15 cellular contexts compared by ENCODE assay signal in the genomic region with DNA sequence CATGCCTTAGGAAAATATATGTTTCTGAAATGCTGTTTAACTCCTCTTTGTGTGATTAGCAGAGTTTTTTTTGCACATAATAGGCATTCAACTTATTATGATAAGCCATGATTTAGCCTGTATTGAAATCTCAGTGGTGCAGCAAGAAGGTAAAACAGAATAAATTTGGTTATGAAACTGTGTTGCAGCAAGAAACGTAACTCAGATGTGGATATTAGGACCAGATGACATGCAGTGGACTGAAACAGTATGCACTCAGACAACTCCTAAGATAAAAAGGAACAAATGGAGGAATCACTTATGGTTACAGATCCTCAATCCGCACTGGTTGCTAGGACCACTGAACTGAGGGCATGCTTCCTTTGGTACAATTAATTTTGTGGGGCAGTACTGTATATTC.
DNase-seq lines count a peak whose midpoint lies in the region; TF ChIP-seq lines count a peak whose summit lies in the region.
"Had no signal": no experiment of that assay in that cellular context is flagged by ENCODE, and none has a peak within 500 bp of the region (broad histone marks: within the 10 kb centered on the region; RNA-seq: fewer than 3 reads in every experiment).

No MANE protein-coding gene starts in this region.

- H4K91ac ChIP-seq in H9 (ENCODE audit: insufficient read length, low read depth, low read length), result no peak overlapping the region

- H3K9me3 ChIP-seq in adipocyte (ENCODE audit: control insufficient read depth, low read length) (no peaks in the 10 kb centered on the region), H9 (ENCODE audit: control insufficient read depth, low read depth, low read length) (no peaks in the 10 kb centered on the region)
- H3K9me3 ChIP-seq: BLaER1 treated with 17β-estradiol and CSF1 and Interleukin-3, amounts not matched to agents 10 nM and 100 nM; HAP-1 had no signal

- H3K79me2 ChIP-seq in H9 (ENCODE audit: insufficient read depth, low read length), result no peaks in the 10 kb centered on the region

- H2BK5ac ChIP-seq in H9 (ENCODE audit: insufficient read length, low read length), result no peak overlapping the region

- no peak overlapping the region for H2BK15ac ChIP-seq in H9 (ENCODE audit: low read depth, low read length)

- H3T11ph ChIP-seq in H9 (ENCODE audit: low read length), result no peak overlapping the region

- H2AK5ac ChIP-seq in H9 (ENCODE audit: insufficient read length, low read length), result no peak overlapping the region

- H3K18ac ChIP-seq in H9 (ENCODE audit: insufficient read length, low read depth, low read length), result no peak overlapping the region

- H3K4me1 ChIP-seq in adipocyte (ENCODE audit: control insufficient read depth, insufficient read depth, low read length) (peaks cover 5% of the 10 kb centered on the region), H9 (ENCODE audit: insufficient read depth, low read length) (no peaks in the 10 kb centered on the region)
- H3K4me1 ChIP-seq: BLaER1 treated with 17β-estradiol and CSF1 and Interleukin-3, amounts not matched to agents 10 nM and 100 nM; HAP-1 had no signal

- H3K27me3 ChIP-seq in adipocyte (replicated peaks; ENCODE audit: control insufficient read depth, insufficient read depth, low read length) (no peaks in the 10 kb centered on the region), H9 (ENCODE audit: insufficient read depth, low read length) (no peaks in the 10 kb centered on the region)
- H3K27me3 ChIP-seq: BLaER1 treated with 17β-estradiol and CSF1 and Interleukin-3, amounts not matched to agents 10 nM and 100 nM had no signal

- no peak overlapping the region for H3K4ac ChIP-seq in H9 (ENCODE audit: low read depth, low read length)

- H3K79me1 ChIP-seq in H9 (ENCODE audit: insufficient read depth, low read depth, low read length, poor library complexity, severe bottlenecking), result no peaks in the 10 kb centered on the region

- H3K4me2 ChIP-seq in H9 (ENCODE audit: insufficient read depth, insufficient read length, low read length), result no peak overlapping the region
- H3K4me2 ChIP-seq: BLaER1 treated with 17β-estradiol and CSF1 and Interleukin-3, amounts not matched to agents 10 nM and 100 nM had no signal

- no peak overlapping the region for H3K4me3 ChIP-seq in adipocyte (ENCODE audit: low read length)
- H3K4me3 ChIP-seq: BLaER1 treated with 17β-estradiol and CSF1 and Interleukin-3, amounts not matched to agents 10 nM and 100 nM; GM12878; HAP-1 had no signal

- no peaks in the 10 kb centered on the region for H3K36me3 ChIP-seq in adipocyte (ENCODE audit: control insufficient read depth, insufficient read depth, low read length, severe bottlenecking)
- H3K36me3 ChIP-seq: BLaER1 treated with 17β-estradiol and CSF1 and Interleukin-3, amounts not matched to agents 10 nM and 100 nM; HAP-1 had no signal

- no peak overlapping the region for H2BK20ac ChIP-seq in H9 (ENCODE audit: low read depth, low read length, poor library complexity, severe bottlenecking)

- no peaks in the 10 kb centered on the region for H3K23me2 ChIP-seq in H9 (ENCODE audit: insufficient read length, low read depth, low read length, poor library complexity, severe bottlenecking)

- H3K56ac ChIP-seq in H9 (ENCODE audit: insufficient read length, low read depth, low read length), result no peak overlapping the region

- no peak overlapping the region for H3K4me3 Mint-ChIP-seq in H9
- H3K4me3 Mint-ChIP-seq: B cell; CD8-positive, alpha-beta T cell had no signal

- H3K9ac ChIP-seq in adipocyte (ENCODE audit: low read length) (no peak overlapping the region), H9 (ENCODE audit: extremely low read depth, insufficient read length, low read length) (no peak overlapping the region)
- H3K9ac ChIP-seq: BLaER1 treated with 17β-estradiol and CSF1 and Interleukin-3, amounts not matched to agents 10 nM and 100 nM had no signal

- no peak overlapping the region for H4K5ac ChIP-seq in H9 (ENCODE audit: insufficient read length, low read depth, low read length)

- H3K27me3 Mint-ChIP-seq in H9 (ENCODE audit: low read depth), result no peaks in the 10 kb centered on the region
- H3K27me3 Mint-ChIP-seq: B cell had no signal

- H3K14ac ChIP-seq in H9 (ENCODE audit: insufficient read depth, low read length), result no peak overlapping the region

- peaks cover 0 to 3% of the 10 kb centered on the region in 2 experiments; a peak in 1 of 4 replicates for H3K4me1 Mint-ChIP-seq in H9
- H3K4me1 Mint-ChIP-seq: B cell had no signal

- H3K36me3 Mint-ChIP-seq in H9 (ENCODE audit: insufficient read depth in 1 of 3, low read depth in 3 of 3), result no peaks in the 10 kb centered on the region
- H3K36me3 Mint-ChIP-seq: CD8-positive, alpha-beta T cell had no signal

- no peaks in the 10 kb centered on the region for H3K9me3 Mint-ChIP-seq in H9

- H3K27ac Mint-ChIP-seq in H9, result no peak overlapping the region
- H3K27ac Mint-ChIP-seq: B cell; CD8-positive, alpha-beta T cell had no signal

- H3K23ac ChIP-seq in H9 (ENCODE audit: insufficient read length, low read depth, low read length), result no peak overlapping the region

- DNase-seq in adipocyte (ENCODE audit: low read depth) (peak; percentile 54), fibroblast of peridontal ligament (ENCODE audit: extremely low read depth) (peak; percentile 34), H9 (no peak), NCI-H2081 treated with DMSO at 0.1 percent for 48 hours (lab: John Stamatoyannopoulos, UW) (no peak), NCI-H1092 (lab: John Stamatoyannopoulos, UW) (no peak)
- DNase-seq: Calu3; CD8-positive, alpha-beta T cell; DMS53; DND-41; EL had no signal

- H2BK12ac ChIP-seq in H9 (ENCODE audit: insufficient read length, low read depth, low read length), result no peak overlapping the region

- no peak overlapping the region for H2AFZ ChIP-seq in H9 (ENCODE audit: low read length)

- H2BK120ac ChIP-seq in H9 (ENCODE audit: low read depth, low read length, poor library complexity, severe bottlenecking), result no peak overlapping the region

- no peak for TF ChIP-seq CTCF in H9 (conservative IDR thresholded peaks at IDR 0.05)

- H4K8ac ChIP-seq in H9 (replicated peaks; ENCODE audit: insufficient read length, low read depth, low read length), result no peak overlapping the region

- H3K27ac ChIP-seq in cingulate gyrus (ENCODE audit: low read depth, low read length), result peak overlapping the region; percentile 55
- no peak overlapping the region for H3K27ac ChIP-seq in H9 (ENCODE audit: insufficient read length, low read depth, low read length)
- H3K27ac ChIP-seq: BLaER1 treated with 17β-estradiol and CSF1 and Interleukin-3, amounts not matched to agents 10 nM and 100 nM had no signal

- H4K20me1 ChIP-seq in H9 (ENCODE audit: control insufficient read depth, insufficient read depth, insufficient read length), result no peaks in the 10 kb centered on the region
- H4K20me1 ChIP-seq: BLaER1 treated with 17β-estradiol and CSF1 and Interleukin-3, amounts not matched to agents 10 nM and 100 nM had no signal

- WGBS in H9 (ENCODE audit: extremely low coverage, insufficient read length, low lambda C conversion rate), result no CpG with 5 or more reads among the region's 2 CpGs

Comparison
In these comparisons a context has a peak if more than half of its experiments do, and no peak if none do; other contexts are left out.
1. DNase-seq: peak in adipocyte (single experiment) and fibroblast of peridontal ligament (single experiment); none in H9 (single experiment), NCI-H2081 treated with DMSO at 0.1 percent for 48 hours (single experiment) and NCI-H1092 (single experiment).